Comparison of ENCODE assay signal across 34 cellular contexts in genomic region chr6:147772724-147773123, GRCh38.
"Had no signal": no experiment of that assay in that cellular context is flagged by ENCODE, and none has a peak within 500 bp of the region (broad histone marks: within the 10 kb centered on the region; RNA-seq: fewer than 3 reads in every experiment).

No MANE protein-coding gene starts in this region.

- H3K36me3 ChIP-seq: MG63 had no signal

- H3K4me3 ChIP-seq: MG63 had no signal

- H3K27me3 ChIP-seq: MG63 had no signal

- H3K9me3 ChIP-seq: MG63 had no signal

- DNase-seq: Karpas-422, Kasumi-1, MG63, MM.1S, MV-4-11, NCI-H1048, NCI-H1092, NCI-H1092 treated with DMSO at 0.1 percent for 48 hours, NCI-H1105, NCI-H1105 treated with DMSO at 0.1 percent for 48 hours, NCI-H1417, NCI-H1417 treated with DMSO at 0.1 percent for 48 hours, NCI-H1436, NCI-H1436 treated with DMSO at 0.1 percent for 48 hours, NCI-H146, NCI-H1694, NCI-H1694 treated with DMSO at 0.1 percent for 48 hours, NCI-H187, NCI-H187 treated with DMSO at 0.1 percent for 48 hours, NCI-H1930, NCI-H2029, NCI-H2029 treated with DMSO at 0.1 percent for 48 hours, NCI-H2081, NCI-H2081 treated with DMSO at 0.1 percent for 48 hours, NCI-H2107, NCI-H2171, NCI-H2171 treated with DMSO at 0.1 percent for 48 hours, NCI-H2227 treated with DMSO at 0.1 percent for 48 hours, NCI-H226, NCI-H345, NCI-H446, NCI-H446 treated with DMSO at 0.1 percent for 48 hours, NCI-H510A, NCI-H510A treated with DMSO at 0.1 percent for 48 hours had no signal
